Comparison of ENCODE assay signal across 8 cellular contexts in genomic region chr2:1886405-1886992, GRCh38.
DNase-seq lines count a peak whose midpoint lies in the region; ATAC-seq and TF ChIP-seq lines count a peak whose summit lies in the region.

No MANE protein-coding gene starts in this region.

- H3K36me3 ChIP-seq in Loucy (ENCODE audit: insufficient read depth, low read length) = no peaks in the 10 kb centered on the region

- DNase-seq in AG09309 (ENCODE audit: low read depth) = no peak
- peak; percentile 30 for DNase-seq in activated T-cell treated with anti-CD3 and anti-CD28 coated beads for 48 hours (ENCODE audit: low read depth)
- peak; percentile 52 for DNase-seq in germinal center (ENCODE audit: low spot score)
- DNase-seq in pons (ENCODE audit: low spot score) = peak; percentile 74
- DNase-seq in NK-92 (lab: John Stamatoyannopoulos, UW; ENCODE audit: unreplicated experiment) = no peak

- H4K20me1 ChIP-seq in Loucy (ENCODE audit: insufficient read depth, low read length, poor library complexity, severe bottlenecking) = no peaks in the 10 kb centered on the region

- ATAC-seq in GM18867 (IDR thresholded peaks at IDR 0.05; ENCODE audit: unreplicated experiment) (peak; percentile 81), HG03378 (IDR thresholded peaks at IDR 0.05; ENCODE audit: unreplicated experiment) (no peak)

- TF ChIP-seq CTCF in AG09309 (IDR thresholded peaks at IDR 0.05; ENCODE audit: control insufficient read depth, insufficient read depth, low read depth, low read length, missing control alignments) = peak; percentile 82
- TF ChIP-seq CTCF in Loucy (conservative IDR thresholded peaks at IDR 0.05; ENCODE audit: low read length) = peak; percentile 83

- H3K4me1 ChIP-seq in Loucy (ENCODE audit: insufficient read depth, low read length, poor library complexity, severe bottlenecking) = no peaks in the 10 kb centered on the region

- H3K4me2 ChIP-seq in Loucy (ENCODE audit: low read depth, low read length, poor library complexity, severe bottlenecking) = no peak overlapping the region

- H3K4me3 ChIP-seq in AG09309 (ENCODE audit: control insufficient read depth, low read depth, low read length) (no peak overlapping the region), Loucy (ENCODE audit: low read length, poor library complexity, severe bottlenecking) (no peak overlapping the region)

- no peaks in the 10 kb centered on the region for H3K79me2 ChIP-seq in Loucy (ENCODE audit: insufficient read depth, low read length)

- H3K9me2 ChIP-seq in Loucy (replicated peaks; ENCODE audit: low read depth, low read length) = no peaks in the 10 kb centered on the region

- H3K27me3 ChIP-seq in Loucy (ENCODE audit: insufficient read depth, low read length, poor library complexity, severe bottlenecking) = no peaks in the 10 kb centered on the region

- H2AFZ ChIP-seq in Loucy (ENCODE audit: low read length) = no peak overlapping the region

- no peaks in the 10 kb centered on the region for H3K9me3 ChIP-seq in Loucy (ENCODE audit: insufficient read depth, low read depth, low read length)

- no peaks in the 10 kb centered on the region for H3F3A ChIP-seq in Loucy (ENCODE audit: low read depth)

- no peak overlapping the region for H3K9ac ChIP-seq in Loucy (ENCODE audit: low read depth, low read length, poor library complexity, severe bottlenecking)

Comparison
In these comparisons a context has a peak if more than half of its experiments do, and no peak if none do; other contexts are left out.
1. DNase-seq: peak in activated T-cell treated with anti-CD3 and anti-CD28 coated beads for 48 hours (single experiment), germinal center (single experiment) and pons (single experiment); none in AG09309 (single experiment) and NK-92 (single experiment).